ENCODE assay signal across 22 cellular contexts in genomic region chr2:166613226-166613625, GRCh38.
DNase-seq lines count a peak whose midpoint lies in the region; ATAC-seq and TF ChIP-seq lines count a peak whose summit lies in the region.
"Had no signal": no experiment of that assay in that cellular context is flagged by ENCODE, and none has a peak within 500 bp of the region (broad histone marks: within the 10 kb centered on the region; RNA-seq: fewer than 3 reads in every experiment).

No MANE protein-coding gene starts in this region.

- WGBS in SK-N-SH (ENCODE audit: low lambda C conversion rate): 86% methylated on average over 1 of the region's 1 CpG

- H3K4me1 Mint-ChIP-seq in progenitor cell of endocrine pancreas (ENCODE audit: low read depth): peaks cover 39% of the 10 kb centered on the region

- H3K9me3 Mint-ChIP-seq in progenitor cell of endocrine pancreas (ENCODE audit: low read depth): peaks cover 30% of the 10 kb centered on the region
- H3K9me3 Mint-ChIP-seq: CD4-positive, alpha-beta T cell had no signal

- no peaks in the 10 kb centered on the region for H3K9me3 ChIP-seq in SK-N-SH
- H3K9me3 ChIP-seq: A549, BE2C had no signal

- H3K9me2 ChIP-seq in SK-N-SH: no peaks in the 10 kb centered on the region

- TF ChIP-seq CTCF in progenitor cell of endocrine pancreas (IDR thresholded peaks at IDR 0.05; ENCODE audit: unreplicated experiment) (no peak), SK-N-SH (IDR thresholded peaks at IDR 0.05) (no peak)

- no peak overlapping the region for H3K27ac ChIP-seq in SK-N-SH (ENCODE audit: low read depth in 2 of 2, low read length in 1 of 2)
- H3K27ac ChIP-seq: A549; BLaER1 treated with 17β-estradiol and CSF1 and Interleukin-3, amounts not matched to agents 10 nM and 100 nM had no signal

- CTCF ChIA-PET in SK-N-SH (lab: Yijun Ruan, JAX): interaction anchor here (1.9 kb wide), 1 partner anchor 74 kb away, joined by 5 read pairs; no protein-coding TSS in a partner anchor

- H3K36me3 ChIP-seq in SK-N-SH (replicated peaks in 1 of 2; ENCODE audit: control insufficient read depth in 1 of 2, insufficient read depth in 2 of 2, low read length in 1 of 2): no peaks in the 10 kb centered on the region
- H3K36me3 ChIP-seq: BE2C; BLaER1 treated with 17β-estradiol and CSF1 and Interleukin-3, amounts not matched to agents 10 nM and 100 nM had no signal

- peak overlapping the region; percentile 47 for H3K4me3 Mint-ChIP-seq in progenitor cell of endocrine pancreas (ENCODE audit: low read depth)
- H3K4me3 Mint-ChIP-seq: CD14-positive monocyte; CD4-positive, alpha-beta T cell; CD8-positive, alpha-beta memory T cell; GM23338; H9 had no signal

- TF ChIP-seq EP300 in SK-N-SH (IDR thresholded peaks at IDR 0.05; ENCODE audit: borderline replicate concordance in 1 of 2, low read depth in 1 of 2, low read length in 1 of 2): no peak

- H3K4me2 ChIP-seq in SK-N-SH: no peak overlapping the region
- H3K4me2 ChIP-seq: A549; BLaER1 treated with 17β-estradiol and CSF1 and Interleukin-3, amounts not matched to agents 10 nM and 100 nM; GM23338 had no signal

- no peaks in the 10 kb centered on the region for H3K27me3 Mint-ChIP-seq in progenitor cell of endocrine pancreas
- H3K27me3 Mint-ChIP-seq: CD4-positive, alpha-beta T cell; CD8-positive, alpha-beta memory T cell had no signal

- TF ChIP-seq RAD21 in SK-N-SH (IDR thresholded peaks at IDR 0.05; ENCODE audit: low read length): no peak

- no peaks in the 10 kb centered on the region for H3K27me3 ChIP-seq in SK-N-SH (ENCODE audit: insufficient read depth)
- H3K27me3 ChIP-seq: BE2C; BLaER1 treated with 17β-estradiol and CSF1 and Interleukin-3, amounts not matched to agents 10 nM and 100 nM had no signal

- no peaks in the 10 kb centered on the region; a peak in 1 of 4 replicates for H3K4me1 ChIP-seq in SK-N-SH (ENCODE audit: control insufficient read depth in 1 of 2, insufficient read depth in 2 of 2, low read depth in 1 of 2, low read length in 1 of 2)
- H3K4me1 ChIP-seq: A549, BE2C had no signal

- H2AFZ ChIP-seq in SK-N-SH (ENCODE audit: low read depth): no peak overlapping the region
- H2AFZ ChIP-seq: GM23338 had no signal

- H3K9ac ChIP-seq in SK-N-SH: no peak overlapping the region
- H3K9ac ChIP-seq: BLaER1 treated with 17β-estradiol and CSF1 and Interleukin-3, amounts not matched to agents 10 nM and 100 nM had no signal

- no peak overlapping the region for H3K4me3 ChIP-seq in SK-N-SH (ENCODE audit: low read depth in 2 of 2, low read length in 1 of 2)
- H3K4me3 ChIP-seq: A549; BLaER1 treated with 17β-estradiol and CSF1 and Interleukin-3, amounts not matched to agents 10 nM and 100 nM; GM12878; GM23338 had no signal

- no peaks in the 10 kb centered on the region for H3F3A ChIP-seq in SK-N-SH (replicated peaks; ENCODE audit: insufficient read depth)

- no peaks in the 10 kb centered on the region for H3K79me2 ChIP-seq in SK-N-SH (ENCODE audit: insufficient read depth)

- H3K36me3 Mint-ChIP-seq in progenitor cell of endocrine pancreas (ENCODE audit: insufficient read depth): peaks cover 27% of the 10 kb centered on the region
- H3K36me3 Mint-ChIP-seq: CD14-positive monocyte; CD8-positive, alpha-beta memory T cell had no signal

- peak overlapping the region; percentile 84 for H3K27ac Mint-ChIP-seq in progenitor cell of endocrine pancreas
- H3K27ac Mint-ChIP-seq: CD14-positive monocyte; CD4-positive, alpha-beta T cell; CD8-positive, alpha-beta memory T cell; GM23338 had no signal

- DNase-seq in DMS53 (lab: John Stamatoyannopoulos, UW) (peak; percentile 64), kidney glomerular epithelial cell (lab: John Stamatoyannopoulos, UW) (peak; percentile 21), progenitor cell of endocrine pancreas (ENCODE audit: low spot score, unreplicated experiment) (no peak), SHP77 treated with DMSO at 0.1 percent for 48 hours (lab: John Stamatoyannopoulos, UW) (no peak), SW480 (ENCODE audit: low spot score) (no peak), SK-N-SH (no peak)
- DNase-seq: 8988T; ACHN; AML-193; BE2C; CD4-positive, alpha-beta T cell; CD8-positive, alpha-beta memory T cell; EL; GDM1; H9 had no signal

- POLR2A ChIA-PET in SK-N-SH (lab: Yijun Ruan, JAX): no interaction called here

- no peaks in the 10 kb centered on the region for H4K20me1 ChIP-seq in SK-N-SH (ENCODE audit: insufficient read depth)
- H4K20me1 ChIP-seq: BLaER1 treated with 17β-estradiol and CSF1 and Interleukin-3, amounts not matched to agents 10 nM and 100 nM had no signal

- ATAC-seq in GM19395 (IDR thresholded peaks at IDR 0.05; ENCODE audit: unreplicated experiment): no peak
- ATAC-seq: A549, GM12878, HCT116 had no signal

TF ChIP-seq in SK-N-SH, 30 proteins besides CTCF, POLR2A, EP300 and RAD21:
- TF ChIP-seq NRF1 (IDR thresholded peaks at IDR 0.05; ENCODE audit: low read depth, low read length): no peak
- no peak for TF ChIP-seq FOXJ3 (CRISPR knock-in tag; IDR thresholded peaks at IDR 0.05)
- TF ChIP-seq ZBTB33 (IDR thresholded peaks at IDR 0.05; ENCODE audit: borderline replicate concordance, low read depth): no peak
- no peak for TF ChIP-seq FOSL2 (IDR thresholded peaks at IDR 0.05; ENCODE audit: borderline replicate concordance, low read depth)
- no peak for TF ChIP-seq RCOR1 (IDR thresholded peaks at IDR 0.05; ENCODE audit: low read length)
- TF ChIP-seq IRF3 (IDR thresholded peaks at IDR 0.05; ENCODE audit: low read depth, low read length): no peak
- no peak for TF ChIP-seq NFIC (IDR thresholded peaks at IDR 0.05; ENCODE audit: borderline replicate concordance)
- no peak for TF ChIP-seq REST (IDR thresholded peaks at IDR 0.05; ENCODE audit: low read depth, low read length)
- no peak for TF ChIP-seq POLR2AphosphoS5 (IDR thresholded peaks at IDR 0.05; ENCODE audit: low read depth, low read length)
- no peak for TF ChIP-seq GATA2 (CRISPR knock-in tag; IDR thresholded peaks at IDR 0.05)
TF ChIP-seq in SK-N-SH: peak in this region for 0.

Comparison
In these comparisons a context has a peak if more than half of its experiments do, and no peak if none do; other contexts are left out.
1. DNase-seq: peak in DMS53 (single experiment) and kidney glomerular epithelial cell (single experiment); none in progenitor cell of endocrine pancreas (single experiment), SHP77 treated with DMSO at 0.1 percent for 48 hours (single experiment), SW480 (single experiment) and SK-N-SH (single experiment).